8 cellular contexts compared by ENCODE assay signal in genomic region chr19:21851596-21852345, GRCh38. TPM values are rescaled to one million over a fixed set of nuclear protein-coding genes. Genes with fewer than 3 reads are reported as not detected.
DNase-seq lines count a peak whose midpoint lies in the region; ATAC-seq and TF ChIP-seq lines count a peak whose summit lies in the region.

No MANE protein-coding gene starts in this region.

- H3K27me3 ChIP-seq in A673 (replicated peaks; ENCODE audit: insufficient read depth, low read depth, low read length, poor library complexity) (no peaks in the 10 kb centered on the region), lung (ENCODE audit: control insufficient read depth, insufficient read depth) (no peaks in the 10 kb centered on the region)
- no peaks in the 10 kb centered on the region for H3K27me3 ChIP-seq in effector memory CD4-positive, alpha-beta T cell (replicated peaks; ENCODE audit: control insufficient read depth, insufficient read depth, low read length, poor library complexity, severe bottlenecking)

- no TSS peak for BruUV-seq in A673 (replicated peaks; lab: Mats Ljungman, UMichigan)

- peak overlapping the region; percentile 58 for H3K4me3 ChIP-seq in A673 (ENCODE audit: low read depth, low read length, poor library complexity, severe bottlenecking)
- H3K4me3 ChIP-seq in effector memory CD4-positive, alpha-beta T cell (ENCODE audit: insufficient read depth, low read depth, low read length, poor library complexity, severe bottlenecking), result peak overlapping the region; percentile 97
- peak overlapping the region; percentile 89 for H3K4me3 ChIP-seq in lung

- ATAC-seq in GM18861 (IDR thresholded peaks at IDR 0.05; ENCODE audit: unreplicated experiment) (peak; percentile 90), HG03108 (IDR thresholded peaks at IDR 0.05; ENCODE audit: unreplicated experiment) (peak; percentile 98), lung (ENCODE audit: insufficient read depth, low FRiP score) (peak; percentile 98)

- peaks cover 6% of the 10 kb centered on the region for H3K9me3 ChIP-seq in A673 (ENCODE audit: low read depth, low read length, poor library complexity, severe bottlenecking)
- H3K9me3 ChIP-seq in effector memory CD4-positive, alpha-beta T cell (ENCODE audit: control insufficient read depth, low read length), result no peaks in the 10 kb centered on the region
- no peaks in the 10 kb centered on the region for H3K9me3 ChIP-seq in lung (ENCODE audit: control insufficient read depth in 2 of 2, insufficient read depth in 1 of 2, low read length in 1 of 2)

- TF ChIP-seq CTCF in A673 (conservative IDR thresholded peaks at IDR 0.05; ENCODE audit: low read depth, low read length), result no peak
- no peak for TF ChIP-seq CTCF in lung (IDR thresholded peaks at IDR 0.05; ENCODE audit: control extremely low read depth, extremely low read depth)

- intact Hi-C loops in A673 (cut with micrococcal nuclease; ENCODE audit: unreplicated experiment), result no loop called here

- H3K36me3 ChIP-seq in A673 (ENCODE audit: insufficient read depth, low read length, poor library complexity, severe bottlenecking) (peaks cover 25% of the 10 kb centered on the region), lung (ENCODE audit: control insufficient read depth in 2 of 2, insufficient read depth in 2 of 2, low read length in 2 of 2) (peaks cover 4% of the 10 kb centered on the region in 2 donors)
- H3K36me3 ChIP-seq in effector memory CD4-positive, alpha-beta T cell (ENCODE audit: control insufficient read depth, insufficient read depth, low read length), result no peaks in the 10 kb centered on the region

- POLR2A ChIA-PET in A673 (lab: Charles Lee; ENCODE audit: low non-redundant PET), result interaction anchor here (0.7 kb wide), 1 partner anchor 16 kb away, joined by 4 read pairs; the partner anchor contains the start of gene ZNF43

- peak overlapping the region; percentile 83 for H3K27ac ChIP-seq in A673 (ENCODE audit: low read depth, low read length, poor library complexity, severe bottlenecking)
- peak overlapping the region; percentile 83 for H3K27ac ChIP-seq in effector memory CD4-positive, alpha-beta T cell (ENCODE audit: insufficient read depth, low read length, poor library complexity, severe bottlenecking)
- peak overlapping the region; percentile 55 to 96 for H3K27ac ChIP-seq in lung (ENCODE audit: low read depth in 1 of 2, low read length in 1 of 2)

- H3K4me1 ChIP-seq in A673 (ENCODE audit: insufficient read depth, low read length, poor library complexity, severe bottlenecking) (no peaks in the 10 kb centered on the region), lung (ENCODE audit: control insufficient read depth in 2 of 2, insufficient read depth in 2 of 2, low read length in 2 of 2) (peaks cover 3% of the 10 kb centered on the region in 2 donors)
- H3K4me1 ChIP-seq in effector memory CD4-positive, alpha-beta T cell (ENCODE audit: control insufficient read depth, insufficient read depth, low read length, poor library complexity, severe bottlenecking), result no peaks in the 10 kb centered on the region

- 0 to 1% methylated on average over 42 to 44 of the region's 44 CpGs for WGBS in lung, 2 donors

- CTCF ChIA-PET in A673 (lab: Charles Lee), result interaction anchor here (0.9 kb wide), 1 partner anchor 16 kb away, joined by 3 read pairs; the partner anchor contains the start of gene ZNF43

- DNase-seq in A673 (ENCODE audit: low spot score) (peak; percentile 96), NCI-H524 treated with DMSO at 0.1 percent for 48 hours (lab: John Stamatoyannopoulos, UW) (peak; percentile 78), lung (ENCODE audit: low spot score) (peak; percentile 96)
- DNase-seq in activated CD8-positive, alpha-beta memory T cell treated with anti-CD3 and anti-CD28 coated beads for 4 hours (ENCODE audit: low read depth in 2 of 2), result peak; percentile 69 to 81
- DNase-seq in effector memory CD4-positive, alpha-beta T cell, result peak; percentile 82 to 88 (median 85)
- peak; percentile 60 to 76 (median 72) for DNase-seq in stimulated activated CD4-positive, alpha-beta T cell treated with anti-CD3 and anti-CD28 coated beads, TNF-alpha, amount 100 ng/mL, for 1 hour (ENCODE audit: low read depth in 3 of 3, low spot score in 1 of 3)

RNA-seq across cellular contexts. Expression of gene ZNF43, which starts 15.8 kb away (rescaled TPM):
- total RNA-seq in A673 (2021), result 29.4 and 31.9 TPM in 2 replicates
- 10 to 100 TPM; 15.9 to 29.2 TPM for total RNA-seq in lung
- 1 to 10 TPM; 3.1 to 5.4 TPM for polyA plus RNA-seq in lung

Comparison
In these comparisons a context has a peak if more than half of its experiments do, and no peak if none do; other contexts are left out.
1. Peak in every context shown above with its lines: DNase-seq, ATAC-seq, H3K4me3 ChIP-seq and H3K27ac ChIP-seq.